ENCODE assay signal across 7 cellular contexts in genomic region chr2:111294699-111295098, GRCh38.
DNase-seq lines count a peak whose midpoint lies in the region; ATAC-seq, FAIRE-seq and TF ChIP-seq lines count a peak whose summit lies in the region.
"Not testable (repeated sequence)": the region's sequence is repeated elsewhere in the genome, so short reads cannot be mapped to it uniquely, and the experiment has no call there.

No MANE protein-coding gene starts in this region.

- peak; percentile 38 for FAIRE-seq in GM12878 (lab: Jason Lieb, UNC)
- FAIRE-seq in K562 (lab: Jason Lieb, UNC) = not testable (repeated sequence)
- peak; percentile 30 for FAIRE-seq in urothelium cell line (lab: Jason Lieb, UNC)

- not testable (repeated sequence) for H3K4me3 Mint-ChIP-seq in activated CD4-positive, alpha-beta T cell treated with anti-CD3 and anti-CD28 coated beads, Interleukin-2, amount 10 ng/mL, durations not matched to agents 24 days and 14 days; type B pancreatic cell

- peak; percentile 56 for DNase-seq in activated CD4-positive, alpha-beta T cell treated with anti-CD3 and anti-CD28 coated beads, Interleukin-2, amount 10 ng/mL, durations not matched to agents 24 days and 14 days
- not testable (repeated sequence) for DNase-seq in GM12878 (ENCODE audit: low read depth, low spot score); K562 (ENCODE audit: extremely low read depth in 1 of 4, low spot score in 3 of 4); left lobe of liver (ENCODE audit: low spot score); right lobe of liver; urothelium cell line (ENCODE audit: low spot score)
- peak; percentile 3 for DNase-seq in type B pancreatic cell (ENCODE audit: extremely low spot score, unreplicated experiment)

- H3K9me3 Mint-ChIP-seq in activated CD4-positive, alpha-beta T cell treated with anti-CD3 and anti-CD28 coated beads, Interleukin-2, amount 10 ng/mL, durations not matched to agents 24 days and 14 days; type B pancreatic cell: not testable (repeated sequence)

- 75% methylated on average over 2 of the region's 7 CpGs for WGBS in GM12878 (ENCODE audit: insufficient coverage, insufficient replicate concordance, low lambda C conversion rate, missing lambda C conversion rate)
- 50% methylated on average over 1 of the region's 7 CpGs for WGBS in K562 (ENCODE audit: insufficient coverage, low coverage, missing lambda C conversion rate)
- WGBS in right lobe of liver (ENCODE audit: insufficient coverage, low coverage, low lambda C conversion rate, missing lambda C conversion rate) = no CpG with 5 or more reads among the region's 7 CpGs

- BruUV-seq in GM12878 (replicated peaks; lab: Mats Ljungman, UMichigan) = not testable (repeated sequence)
- TSS peak; percentile 15 for BruUV-seq in K562 (replicated peaks; lab: Mats Ljungman, UMichigan)

- H3K9me1 ChIP-seq in K562 (ENCODE audit: control insufficient read depth, insufficient read depth, low read length) = not testable (repeated sequence)

- CTCF ChIA-PET in GM12878 (lab: Yijun Ruan, JAX); K562 (lab: Yijun Ruan, JAX; ENCODE audit: low intra/inter-chr PET ratio): not testable (repeated sequence)

- H3K9ac ChIP-seq in GM12878 (ENCODE audit: control insufficient read depth, insufficient read depth, low read length); K562 (ENCODE audit: insufficient read depth in 1 of 2, low read depth in 2 of 2, low read length in 2 of 2): not testable (repeated sequence)

- H3K27ac Mint-ChIP-seq in activated CD4-positive, alpha-beta T cell treated with anti-CD3 and anti-CD28 coated beads, Interleukin-2, amount 10 ng/mL, durations not matched to agents 24 days and 14 days; type B pancreatic cell: not testable (repeated sequence)

- ATAC-seq in GM12878, K562: not testable (repeated sequence)
- ATAC-seq in left lobe of liver = peak; percentile 42
- peak in 3 of 4 donors; percentile 8 to 43 (median 8) for ATAC-seq in right lobe of liver

- H3K27me3 Mint-ChIP-seq in activated CD4-positive, alpha-beta T cell treated with anti-CD3 and anti-CD28 coated beads, Interleukin-2, amount 10 ng/mL, durations not matched to agents 24 days and 14 days; type B pancreatic cell: not testable (repeated sequence)

- TF ChIP-seq CTCF in GM12878 (IDR thresholded peaks at IDR 0.05 in 2 of 3, conservative IDR thresholded peaks at IDR 0.05 in 1 of 3; ENCODE audit: control insufficient read depth in 2 of 3, extremely low read depth in 1 of 3, insufficient read depth in 1 of 3, low read depth in 3 of 3, low read length in 3 of 3); K562 (IDR thresholded peaks at IDR 0.05 in 2 of 3, conservative IDR thresholded peaks at IDR 0.05 in 1 of 3; ENCODE audit: insufficient read depth in 2 of 3, low read depth in 1 of 3, low read length in 3 of 3); right lobe of liver (IDR thresholded peaks at IDR 0.05); type B pancreatic cell (conservative IDR thresholded peaks at IDR 0.05): not testable (repeated sequence)

- not testable (repeated sequence) for H3K36me3 Mint-ChIP-seq in activated CD4-positive, alpha-beta T cell treated with anti-CD3 and anti-CD28 coated beads, Interleukin-2, amount 10 ng/mL, durations not matched to agents 24 days and 14 days (ENCODE audit: low read depth); type B pancreatic cell

- not testable (repeated sequence) for TF ChIP-seq RAD21 in GM12878 (IDR thresholded peaks at IDR 0.05; ENCODE audit: insufficient read depth, low read depth, low read length); K562 (CRISPR knock-in tag; conservative IDR thresholded peaks at IDR 0.05 in 1 of 2, IDR thresholded peaks at IDR 0.05 in 1 of 2)

- not testable (repeated sequence) for H3K9me3 ChIP-seq in GM12878 (replicated peaks; ENCODE audit: control insufficient read depth, insufficient read depth, low read length); K562 (replicated peaks; ENCODE audit: control insufficient read depth, insufficient read depth, low read depth, low read length); right lobe of liver

- H2AFZ ChIP-seq in GM12878 (ENCODE audit: control insufficient read depth, low read depth, low read length); K562 (ENCODE audit: low read depth, low read length): not testable (repeated sequence)

- not testable (repeated sequence) for H3K4me1 Mint-ChIP-seq in activated CD4-positive, alpha-beta T cell treated with anti-CD3 and anti-CD28 coated beads, Interleukin-2, amount 10 ng/mL, durations not matched to agents 24 days and 14 days; type B pancreatic cell (ENCODE audit: unreplicated experiment)

- H3K27ac ChIP-seq in GM12878 (ENCODE audit: control insufficient read depth, insufficient read depth); K562 (ENCODE audit: extremely low read depth, low read depth, low read length); right lobe of liver: not testable (repeated sequence)

- H3K36me3 ChIP-seq in GM12878 (ENCODE audit: control insufficient read depth in 2 of 2, insufficient read depth in 2 of 2, low read length in 1 of 2); K562 (ENCODE audit: control insufficient read depth, insufficient read depth, low read length); right lobe of liver: not testable (repeated sequence)

- H3K4me3 ChIP-seq in GM12878, K562, right lobe of liver: not testable (repeated sequence)

- H3K27me3 ChIP-seq in GM12878 (replicated peaks in 1 of 2; ENCODE audit: control insufficient read depth in 2 of 2, insufficient read depth in 2 of 2, low read length in 1 of 2); K562 (ENCODE audit: control insufficient read depth in 2 of 2, insufficient read depth in 2 of 2, low read length in 2 of 2); right lobe of liver: not testable (repeated sequence)

- SMC1A ChIA-PET in GM12878 (lab: Charles Lee; ENCODE audit: uncharacterized antibody, unreplicated experiment) = not testable (repeated sequence)

- intact Hi-C loops in activated CD4-positive, alpha-beta T cell treated with anti-CD3 and anti-CD28 coated beads, Interleukin-2, amount 10 ng/mL, durations not matched to agents 24 days and 14 days (cut with micrococcal nuclease); GM12878 (cut with micrococcal nuclease; ENCODE audit: unreplicated experiment); K562 (cut with micrococcal nuclease); right lobe of liver (cut with DNase I): not testable (repeated sequence)

- in situ Hi-C loops in GM12878 (cut with MboI); K562 (cut with MboI): not testable (repeated sequence)

- not testable (repeated sequence) for H3K4me1 ChIP-seq in GM12878 (ENCODE audit: control insufficient read depth, insufficient read depth, low read length); K562 (replicated peaks in 1 of 2; ENCODE audit: control insufficient read depth in 2 of 2, insufficient read depth in 2 of 2, low read length in 2 of 2); right lobe of liver

- TF ChIP-seq EP300 in GM12878 (IDR thresholded peaks at IDR 0.05; ENCODE audit: borderline replicate concordance in 1 of 2, control insufficient read depth in 1 of 2, low read depth in 2 of 2, low read length in 2 of 2); K562 (IDR thresholded peaks at IDR 0.05; ENCODE audit: low read length): not testable (repeated sequence)

- not testable (repeated sequence) for H3K79me2 ChIP-seq in GM12878 (ENCODE audit: control insufficient read depth, insufficient read depth, low read length); K562 (ENCODE audit: control insufficient read depth, insufficient read depth, low read length)

- POLR2A ChIA-PET in GM12878 (lab: Charles Lee); K562 (lab: Yijun Ruan, JAX): not testable (repeated sequence)

- RAD21 ChIA-PET in GM12878 (lab: Charles Lee; ENCODE audit: unreplicated experiment) = not testable (repeated sequence)

- not testable (repeated sequence) for H4K20me1 ChIP-seq in GM12878 (ENCODE audit: control insufficient read depth, insufficient read depth); K562 (replicated peaks; ENCODE audit: control insufficient read depth, insufficient read depth, low read length)

- H3K4me2 ChIP-seq in GM12878 (ENCODE audit: control insufficient read depth, insufficient read depth); K562 (ENCODE audit: insufficient read depth, low read length): not testable (repeated sequence)

- not testable (repeated sequence) for TF ChIP-seq POLR2A in GM12878 (IDR thresholded peaks at IDR 0.05; ENCODE audit: low read depth, low read length); K562 (conservative IDR thresholded peaks at IDR 0.05); right lobe of liver (IDR thresholded peaks at IDR 0.05)
